Comparison of ENCODE assay signal across 11 cellular contexts in the genomic region with DNA sequence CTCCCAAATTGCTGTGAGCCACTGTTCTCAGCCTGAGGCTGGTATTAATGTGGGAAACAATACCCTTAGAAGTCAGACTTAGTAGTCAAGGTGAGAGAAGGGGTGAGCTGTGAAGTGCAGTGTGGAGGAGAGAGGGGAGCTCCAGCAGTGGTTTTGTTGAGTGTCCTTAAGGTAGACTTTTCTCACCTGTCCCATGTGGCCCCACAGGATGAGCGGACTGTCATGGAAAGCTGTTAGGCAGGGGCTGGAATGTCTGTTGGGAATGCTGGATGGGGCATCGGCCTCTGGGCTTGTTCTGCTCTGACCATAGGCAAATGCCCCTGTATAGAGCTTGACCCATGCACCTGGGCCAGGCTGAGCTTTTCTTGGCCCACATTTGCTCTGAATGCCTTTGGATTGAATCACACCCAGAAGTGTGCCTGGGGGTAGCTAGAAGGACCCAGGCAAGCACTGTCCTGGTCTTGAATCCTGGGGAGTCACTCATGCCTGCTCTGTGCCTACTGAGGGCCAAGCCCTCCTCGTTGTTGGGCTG. TPM values are rescaled to one million over a fixed set of nuclear protein-coding genes. Genes with fewer than 3 reads are reported as not detected.
DNase-seq lines count a peak whose midpoint lies in the region; ATAC-seq and TF ChIP-seq lines count a peak whose summit lies in the region.
"Had no signal": no experiment of that assay in that cellular context is flagged by ENCODE, and none has a peak within 500 bp of the region (broad histone marks: within the 10 kb centered on the region; RNA-seq: fewer than 3 reads in every experiment).

No MANE protein-coding gene starts in this region.

- intact Hi-C loops in activated CD4-positive, alpha-beta T cell treated with anti-CD3 and anti-CD28 coated beads, Interleukin-2, amount 10 ng/mL, durations not matched to agents 24 days and 14 days (cut with micrococcal nuclease), result no loop called here

- no peak for DNase-seq in activated CD4-positive, alpha-beta T cell treated with anti-CD3 and anti-CD28 coated beads, Interleukin-2, amount 10 ng/mL, durations not matched to agents 24 days and 14 days
- no peak for DNase-seq in activated CD4-positive, alpha-beta T cell treated with anti-CD3 and anti-CD28 coated beads for 48 hours
- no peak for DNase-seq in activated CD8-positive, alpha-beta T cell treated with anti-CD3 and anti-CD28 coated beads, Interleukin-2, amount 10 ng/mL, durations not matched to agents 7 days and 5 days
- DNase-seq in immature natural killer cell (no peak), erythroblast (lab: John Stamatoyannopoulos, UW) (no peak)
- DNase-seq in stimulated activated naive CD8-positive, alpha-beta T cell treated with anti-CD3 and anti-CD28 coated beads, Interleukin-15, amount 100 ng/mL, for 72 hours, result no peak
- DNase-seq: hypothalamus, NCI-H187 had no signal

- CTCF ChIA-PET in activated CD8-positive, alpha-beta T cell treated with anti-CD3 and anti-CD28 coated beads, Interleukin-2, amount 10 ng/mL, durations not matched to agents 7 days and 5 days (lab: Charles Lee), result interaction anchor here (0.7 to 22.0 kb wide), 10 partner anchors 8 to 123 kb away, joined by 3 to 1113 read pairs (median 5); a partner anchor contains a TSS

- POLR2A ChIA-PET in activated CD8-positive, alpha-beta T cell treated with anti-CD3 and anti-CD28 coated beads, Interleukin-2, amount 10 ng/mL, durations not matched to agents 7 days and 5 days (lab: Charles Lee), result interaction anchor here (0.6 to 7.9 kb wide), 3 partner anchors 14 to 37 kb away, joined by 3 to 52 read pairs (median 7); no protein-coding TSS in a partner anchor

- H3K4me3 Mint-ChIP-seq in activated CD4-positive, alpha-beta T cell treated with anti-CD3 and anti-CD28 coated beads, Interleukin-2, amount 10 ng/mL, durations not matched to agents 24 days and 14 days, result no peak overlapping the region
- no peak overlapping the region for H3K4me3 Mint-ChIP-seq in activated CD8-positive, alpha-beta T cell treated with anti-CD3 and anti-CD28 coated beads, Interleukin-2, amount 10 ng/mL, durations not matched to agents 7 days and 5 days
- H3K4me3 Mint-ChIP-seq in immature natural killer cell, result peak overlapping the region; percentile 58 to 81 (median 71)
- H3K4me3 Mint-ChIP-seq in stimulated activated naive CD8-positive, alpha-beta T cell treated with anti-CD3 and anti-CD28 coated beads, Interleukin-15, amount 100 ng/mL, for 72 hours, result peak overlapping the region; percentile 3 to 44

- no peaks in the 10 kb centered on the region for H3K27me3 Mint-ChIP-seq in activated CD4-positive, alpha-beta T cell treated with anti-CD3 and anti-CD28 coated beads, Interleukin-2, amount 10 ng/mL, durations not matched to agents 24 days and 14 days
- no peaks in the 10 kb centered on the region for H3K27me3 Mint-ChIP-seq in activated CD8-positive, alpha-beta T cell treated with anti-CD3 and anti-CD28 coated beads, Interleukin-2, amount 10 ng/mL, durations not matched to agents 7 days and 5 days (ENCODE audit: low read depth)
- peaks cover 0 to 10% (median 4%) of the 10 kb centered on the region in 3 donors for H3K27me3 Mint-ChIP-seq in immature natural killer cell (ENCODE audit: low read depth in 3 of 3)
- H3K27me3 Mint-ChIP-seq in stimulated activated naive CD8-positive, alpha-beta T cell treated with anti-CD3 and anti-CD28 coated beads, Interleukin-15, amount 100 ng/mL, for 72 hours, result no peaks in the 10 kb centered on the region

- peaks cover 84% of the 10 kb centered on the region for H3K4me1 Mint-ChIP-seq in activated CD4-positive, alpha-beta T cell treated with anti-CD3 and anti-CD28 coated beads, Interleukin-2, amount 10 ng/mL, durations not matched to agents 24 days and 14 days
- H3K4me1 Mint-ChIP-seq in activated CD8-positive, alpha-beta T cell treated with anti-CD3 and anti-CD28 coated beads, Interleukin-2, amount 10 ng/mL, durations not matched to agents 7 days and 5 days (ENCODE audit: low read depth), result peaks cover 95% of the 10 kb centered on the region
- H3K4me1 Mint-ChIP-seq in immature natural killer cell, result peaks cover 94 to 100% of the 10 kb centered on the region in 2 donors
- peaks cover 92% of the 10 kb centered on the region for H3K4me1 Mint-ChIP-seq in stimulated activated naive CD8-positive, alpha-beta T cell treated with anti-CD3 and anti-CD28 coated beads, Interleukin-15, amount 100 ng/mL, for 72 hours

- no peak for TF ChIP-seq POLR2A in erythroblast (IDR thresholded peaks at IDR 0.05; ENCODE audit: low read length)

- peak overlapping the region; percentile 77 for H3K27ac Mint-ChIP-seq in activated CD4-positive, alpha-beta T cell treated with anti-CD3 and anti-CD28 coated beads, Interleukin-2, amount 10 ng/mL, durations not matched to agents 24 days and 14 days
- peak overlapping the region; percentile 87 for H3K27ac Mint-ChIP-seq in activated CD8-positive, alpha-beta T cell treated with anti-CD3 and anti-CD28 coated beads, Interleukin-2, amount 10 ng/mL, durations not matched to agents 7 days and 5 days
- peak overlapping the region; percentile 79 to 99 (median 92) for H3K27ac Mint-ChIP-seq in immature natural killer cell
- H3K27ac Mint-ChIP-seq in stimulated activated naive CD8-positive, alpha-beta T cell treated with anti-CD3 and anti-CD28 coated beads, Interleukin-15, amount 100 ng/mL, for 72 hours, result peak overlapping the region; percentile 92 to 96

- peaks cover 5% of the 10 kb centered on the region for H3K9me3 Mint-ChIP-seq in activated CD4-positive, alpha-beta T cell treated with anti-CD3 and anti-CD28 coated beads, Interleukin-2, amount 10 ng/mL, durations not matched to agents 24 days and 14 days
- no peaks in the 10 kb centered on the region for H3K9me3 Mint-ChIP-seq in activated CD8-positive, alpha-beta T cell treated with anti-CD3 and anti-CD28 coated beads, Interleukin-2, amount 10 ng/mL, durations not matched to agents 7 days and 5 days (ENCODE audit: insufficient read depth)
- peaks cover 0 to 5% (median 1%) of the 10 kb centered on the region in 6 donors for H3K9me3 Mint-ChIP-seq in immature natural killer cell
- peaks cover 6% of the 10 kb centered on the region in 2 donors for H3K9me3 Mint-ChIP-seq in stimulated activated naive CD8-positive, alpha-beta T cell treated with anti-CD3 and anti-CD28 coated beads, Interleukin-15, amount 100 ng/mL, for 72 hours

- peaks cover 28% of the 10 kb centered on the region for H3K36me3 Mint-ChIP-seq in activated CD4-positive, alpha-beta T cell treated with anti-CD3 and anti-CD28 coated beads, Interleukin-2, amount 10 ng/mL, durations not matched to agents 24 days and 14 days (ENCODE audit: low read depth)
- peaks cover 64% of the 10 kb centered on the region for H3K36me3 Mint-ChIP-seq in activated CD8-positive, alpha-beta T cell treated with anti-CD3 and anti-CD28 coated beads, Interleukin-2, amount 10 ng/mL, durations not matched to agents 7 days and 5 days (ENCODE audit: low read depth)
- H3K36me3 Mint-ChIP-seq in immature natural killer cell, result peaks cover 9 to 16% (median 15%) of the 10 kb centered on the region in 3 donors

- no peak for ATAC-seq in activated CD8-positive, alpha-beta T cell treated with anti-CD3 and anti-CD28 coated beads, Interleukin-2, amount 10 ng/mL, durations not matched to agents 7 days and 5 days
- ATAC-seq in stimulated activated naive CD8-positive, alpha-beta T cell treated with anti-CD3 and anti-CD28 coated beads, Interleukin-15, amount 100 ng/mL, for 72 hours, result no peak
- no peak for ATAC-seq in GM18520 (IDR thresholded peaks at IDR 0.05; ENCODE audit: unreplicated experiment)
- no peak for ATAC-seq in HG03095 (IDR thresholded peaks at IDR 0.05; ENCODE audit: unreplicated experiment)
- ATAC-seq: psoas muscle had no signal

RNA-seq across cellular contexts. Expression of a gene that starts 36.3 kb away (rescaled TPM):
- total RNA-seq in activated CD4-positive, alpha-beta T cell treated with anti-CD3 and anti-CD28 coated beads, Interleukin-2, amount 10 ng/mL, durations not matched to agents 24 days and 14 days, result 0.19 and 0.23 TPM in 2 replicates
- total RNA-seq in activated CD8-positive, alpha-beta T cell treated with anti-CD3 and anti-CD28 coated beads, Interleukin-2, amount 10 ng/mL, durations not matched to agents 7 days and 5 days, result under 1 TPM; 0.13 to 0.21 TPM
- polyA plus RNA-seq in immature natural killer cell, result not detected
- total RNA-seq: psoas muscle had no signal

RNA-seq across cellular contexts. Expression of a gene that starts 47.3 kb away (rescaled TPM):
- 57.8 and 61.7 TPM in 2 replicates for total RNA-seq in activated CD4-positive, alpha-beta T cell treated with anti-CD3 and anti-CD28 coated beads, Interleukin-2, amount 10 ng/mL, durations not matched to agents 24 days and 14 days
- 100 to 1,000 TPM; 109 to 117 TPM for total RNA-seq in activated CD8-positive, alpha-beta T cell treated with anti-CD3 and anti-CD28 coated beads, Interleukin-2, amount 10 ng/mL, durations not matched to agents 7 days and 5 days
- polyA plus RNA-seq in immature natural killer cell, result 100 to 1,000 TPM; 141 to 363 (median 226) TPM

Comparison
In these comparisons a context has a peak if more than half of its experiments do, and no peak if none do; other contexts are left out.
1. H3K4me3 Mint-ChIP-seq: peak in immature natural killer cell (5 of 5) and stimulated activated naive CD8-positive, alpha-beta T cell treated with anti-CD3 and anti-CD28 coated beads, Interleukin-15, amount 100 ng/mL, for 72 hours (2 of 2); none in activated CD4-positive, alpha-beta T cell treated with anti-CD3 and anti-CD28 coated beads, Interleukin-2, amount 10 ng/mL, durations not matched to agents 24 days and 14 days (single experiment) and activated CD8-positive, alpha-beta T cell treated with anti-CD3 and anti-CD28 coated beads, Interleukin-2, amount 10 ng/mL, durations not matched to agents 7 days and 5 days (single experiment).
2. Peak in every context shown above with its lines, with median percentiles within 50 percentile points of each other: H3K27ac Mint-ChIP-seq.